Comparison of ENCODE assay signal across 8 cellular contexts in the genomic region with DNA sequence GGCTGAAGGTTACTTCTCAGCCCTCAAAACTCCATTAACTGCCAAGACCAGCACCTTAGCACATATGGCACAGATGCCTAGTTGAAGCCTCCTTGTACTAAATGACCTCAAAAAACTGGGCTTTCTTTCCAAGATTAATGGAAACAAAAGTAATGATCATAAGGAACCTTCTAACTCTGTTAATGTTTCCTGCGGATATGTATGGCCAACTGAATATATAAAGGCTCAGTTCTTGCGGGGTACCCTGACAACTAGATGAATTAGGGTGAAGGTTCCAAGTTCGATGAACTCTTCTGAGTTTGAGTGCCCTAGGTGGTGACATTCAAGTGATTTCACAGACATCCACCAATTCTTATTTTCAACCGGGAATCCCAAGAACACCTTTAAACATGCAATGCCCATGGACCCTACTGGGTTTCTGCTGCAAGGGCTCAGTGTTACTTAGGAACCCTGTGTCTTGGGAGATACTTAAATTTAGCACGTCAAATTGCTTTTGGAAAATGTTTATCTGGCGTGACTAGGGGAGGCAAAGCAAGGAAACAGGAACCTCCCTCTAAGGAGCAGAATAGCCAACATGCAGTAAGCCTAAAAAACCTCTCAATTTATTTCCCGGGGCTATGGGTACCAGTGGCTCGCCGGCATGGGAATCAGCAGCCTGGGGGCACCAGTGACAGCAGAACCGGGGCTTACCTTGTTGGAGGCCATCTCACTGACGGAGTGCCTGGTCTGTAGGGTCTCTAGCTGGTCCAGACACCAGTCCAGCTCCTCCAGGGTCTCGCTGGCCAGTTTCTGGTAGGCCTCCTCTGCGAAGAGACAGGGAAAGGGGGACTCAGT.
DNase-seq lines count a peak whose midpoint lies in the region; ATAC-seq, FAIRE-seq and TF ChIP-seq lines count a peak whose summit lies in the region.
"Had no signal": no experiment of that assay in that cellular context is flagged by ENCODE, and none has a peak within 500 bp of the region (broad histone marks: within the 10 kb centered on the region; RNA-seq: fewer than 3 reads in every experiment).

No MANE protein-coding gene starts in this region.

- DNase-seq in GM12892 (ENCODE audit: insufficient read length) = no peak
- peak; percentile 2 for DNase-seq in NOMO-1 treated with dmso at 0.1 percent for 144 hours (lab: John Stamatoyannopoulos, UW; ENCODE audit: unreplicated experiment)
- DNase-seq in dorsolateral prefrontal cortex = peak in 1 of 10 donors; percentile 34
- no peak for DNase-seq in activated effector memory CD4-positive, alpha-beta T cell treated with Interleukin-2 at 50 U/mL for 16 hours
- no peak for DNase-seq in NCI-H524 treated with DMSO at 0.1 percent for 48 hours (lab: John Stamatoyannopoulos, UW)

- TF ChIP-seq POLR2A in GM12892 (IDR thresholded peaks at IDR 0.05; ENCODE audit: low read depth, low read length) = no peak

- peak in 1 of 56 donors; percentile 9 for TF ChIP-seq CTCF in dorsolateral prefrontal cortex (IDR thresholded peaks at IDR 0.05 in 54 of 56, conservative IDR thresholded peaks at IDR 0.05 in 2 of 56; ENCODE audit: low read depth in 1 of 56, partially characterized antibody in 56 of 56)

- H3K9me3 ChIP-seq in muscle layer of duodenum (ENCODE audit: control insufficient read depth in 1 of 2, low read length in 2 of 2) = no peaks in the 10 kb centered on the region

- peaks cover 11 to 14% of the 10 kb centered on the region in 2 donors for H3K4me1 ChIP-seq in muscle layer of duodenum (ENCODE audit: control insufficient read depth in 1 of 2, insufficient read depth in 2 of 2, low read length in 2 of 2)

- FAIRE-seq in GM12892 (lab: Jason Lieb, UNC) = peak; percentile 56

- H3K4me3 ChIP-seq in dorsolateral prefrontal cortex = peak overlapping the region; percentile 32 to 88 (median 70)
- H3K4me3 ChIP-seq in muscle layer of duodenum (ENCODE audit: low read depth in 1 of 2, low read length in 2 of 2) = peak overlapping the region; percentile 71 to 85

- intact Hi-C loops in dorsolateral prefrontal cortex (cut with DNase I) = no loop called here

- no peak for ATAC-seq in HG03442 (IDR thresholded peaks at IDR 0.05; ENCODE audit: unreplicated experiment)

- H3K36me3 ChIP-seq in muscle layer of duodenum (ENCODE audit: control insufficient read depth in 1 of 2, insufficient read depth in 2 of 2, low read length in 2 of 2) = no peaks in the 10 kb centered on the region

- H3K27me3 ChIP-seq in dorsolateral prefrontal cortex (peaks cover 0 to 8% (median 0%) of the 10 kb centered on the region in 45 donors), muscle layer of duodenum (ENCODE audit: low read depth, low read length) (no peaks in the 10 kb centered on the region)

- H3K27ac ChIP-seq in dorsolateral prefrontal cortex (peak overlapping the region in 26 of 59 donors; percentile 6 to 76 (median 52)), muscle layer of duodenum (ENCODE audit: low read length) (peak overlapping the region; percentile 80)
- H3K27ac ChIP-seq: VCaP had no signal
